ENCODE assay signal across 24 cellular contexts in the genomic region with DNA sequence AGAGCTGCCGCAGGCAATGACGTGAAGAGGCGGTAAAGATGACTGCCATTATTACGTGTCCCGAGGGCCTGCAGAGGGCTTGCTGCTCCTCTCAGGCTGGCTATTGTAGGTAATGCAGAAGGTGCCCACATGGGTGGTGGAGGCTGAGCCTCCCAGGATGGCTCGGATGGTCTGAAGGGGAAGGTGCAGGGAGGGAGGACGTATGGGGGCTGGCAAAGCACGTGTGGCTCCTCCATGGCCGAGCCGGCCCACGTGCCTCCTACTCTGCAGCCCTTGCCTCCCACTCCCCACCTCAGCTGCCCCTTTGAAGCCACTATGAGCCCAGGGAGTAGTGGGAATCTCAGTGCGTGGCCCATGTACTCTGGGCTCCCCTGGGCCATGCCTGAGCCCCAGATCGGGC. TPM values are rescaled to one million over a fixed set of nuclear protein-coding genes. Genes with fewer than 3 reads are reported as not detected.
DNase-seq lines count a peak whose midpoint lies in the region; ATAC-seq, FAIRE-seq and TF ChIP-seq lines count a peak whose summit lies in the region.
"Had no signal": no experiment of that assay in that cellular context is flagged by ENCODE, and none has a peak within 500 bp of the region (broad histone marks: within the 10 kb centered on the region; RNA-seq: fewer than 3 reads in every experiment).

No MANE protein-coding gene starts in this region.

- WGBS in mesendoderm (ENCODE audit: extremely low coverage, insufficient coverage, low lambda C conversion rate): no CpG with 5 or more reads among the region's 13 CpGs

- H3K9ac ChIP-seq in kidney (ENCODE audit: low read length in 2 of 2) (no peak overlapping the region), mesendoderm (ENCODE audit: low read length) (no peak overlapping the region)
- H3K9ac ChIP-seq: BLaER1 treated with 17β-estradiol and CSF1 and Interleukin-3, amounts not matched to agents 10 nM and 100 nM had no signal

- H3K4me1 Mint-ChIP-seq in activated naive CD4-positive, alpha-beta T cell treated with anti-CD3 and anti-CD28 coated beads, Interleukin-2, amount 50 U/mL, for 24 hours: peaks cover 30% of the 10 kb centered on the region
- peaks cover 35% of the 10 kb centered on the region for H3K4me1 Mint-ChIP-seq in CD4-positive, alpha-beta T cell (ENCODE audit: low read depth)
- peaks cover 50% of the 10 kb centered on the region for H3K4me1 Mint-ChIP-seq in nephron progenitor cell

- H3K56ac ChIP-seq in mesendoderm (ENCODE audit: low read length): no peak overlapping the region

- H2BK120ac ChIP-seq in mesendoderm (ENCODE audit: low read depth, low read length): no peak overlapping the region

- no peak for DNase-seq in activated naive CD4-positive, alpha-beta T cell treated with Interleukin-2 at 50 U/mL for 16 hours
- no peak for DNase-seq in CD4-positive, alpha-beta T cell
- DNase-seq in kidney (peak; percentile 62), nephron progenitor cell (no peak), mesendoderm (no peak), glomerular visceral epithelial cell (ENCODE audit: extremely low spot score) (no peak)
- DNase-seq: 8988T; ACHN; AML-193; BE2C; Caco-2; CD8-positive, alpha-beta T cell; DMS153; DND-41; GOT3 had no signal

- H4K5ac ChIP-seq in mesendoderm (ENCODE audit: low read length): no peak overlapping the region

- H3K27ac ChIP-seq in CD4-positive, alpha-beta T cell (ENCODE audit: low read depth, low read length): no peak overlapping the region
- H3K27ac ChIP-seq in kidney (ENCODE audit: low read depth in 2 of 2, low read length in 2 of 2) (no peak overlapping the region), mesendoderm (ENCODE audit: low read depth, low read length) (no peak overlapping the region)
- H3K27ac ChIP-seq: A549; BLaER1 treated with 17β-estradiol and CSF1 and Interleukin-3, amounts not matched to agents 10 nM and 100 nM had no signal

- CTCF ChIA-PET in CD4-positive, alpha-beta T cell (lab: Charles Lee): no interaction called here

- peaks cover 2% of the 10 kb centered on the region for H3K36me3 Mint-ChIP-seq in activated naive CD4-positive, alpha-beta T cell treated with anti-CD3 and anti-CD28 coated beads, Interleukin-2, amount 50 U/mL, for 24 hours
- H3K36me3 Mint-ChIP-seq in CD4-positive, alpha-beta T cell (ENCODE audit: low read depth): peaks cover 10% of the 10 kb centered on the region
- H3K36me3 Mint-ChIP-seq in nephron progenitor cell (ENCODE audit: low read depth): peaks cover 31% of the 10 kb centered on the region
- H3K36me3 Mint-ChIP-seq: CD14-positive monocyte; CD8-positive, alpha-beta T cell had no signal

- no peak overlapping the region for H2AK5ac ChIP-seq in mesendoderm (ENCODE audit: low read length)

- no peak overlapping the region for H3K4me2 ChIP-seq in mesendoderm (ENCODE audit: low read length)
- H3K4me2 ChIP-seq: A549; BLaER1 treated with 17β-estradiol and CSF1 and Interleukin-3, amounts not matched to agents 10 nM and 100 nM had no signal

- no peaks in the 10 kb centered on the region for H3K9me3 ChIP-seq in CD4-positive, alpha-beta T cell (ENCODE audit: control insufficient read depth, low read length)
- H3K9me3 ChIP-seq in kidney (ENCODE audit: control insufficient read depth in 1 of 2, low read length in 2 of 2): no peaks in the 10 kb centered on the region
- H3K9me3 ChIP-seq: A549, BE2C, HAP-1 had no signal

- H3K4me1 ChIP-seq in kidney (ENCODE audit: control insufficient read depth in 1 of 2, insufficient read depth in 1 of 2, low read depth in 1 of 2, low read length in 2 of 2) (peaks cover 3 to 5% of the 10 kb centered on the region in 2 donors), mesendoderm (ENCODE audit: control insufficient read depth, low read depth, low read length) (peaks cover 3% of the 10 kb centered on the region)
- H3K4me1 ChIP-seq: Caco-2, HAP-1 had no signal

- H3K36me3 ChIP-seq in kidney (ENCODE audit: control insufficient read depth in 1 of 2, insufficient read depth in 2 of 2, low read length in 2 of 2) (no peaks in the 10 kb centered on the region), mesendoderm (ENCODE audit: control insufficient read depth, insufficient read depth, low read length) (no peaks in the 10 kb centered on the region)
- H3K36me3 ChIP-seq: BE2C; BLaER1 treated with 17β-estradiol and CSF1 and Interleukin-3, amounts not matched to agents 10 nM and 100 nM; HAP-1 had no signal

- H3K4me3 Mint-ChIP-seq in activated naive CD4-positive, alpha-beta T cell treated with anti-CD3 and anti-CD28 coated beads, Interleukin-2, amount 50 U/mL, for 24 hours: no peak overlapping the region
- no peak overlapping the region for H3K4me3 Mint-ChIP-seq in CD4-positive, alpha-beta T cell
- no peak overlapping the region for H3K4me3 Mint-ChIP-seq in nephron progenitor cell
- H3K4me3 Mint-ChIP-seq: CD14-positive monocyte; CD8-positive, alpha-beta T cell had no signal

- intact Hi-C loops in CD4-positive, alpha-beta T cell (cut with DNase I, micrococcal nuclease): no loop called here
- intact Hi-C loops in kidney (cut with DNase I): no loop called here

- no peaks in the 10 kb centered on the region for H3K27me3 Mint-ChIP-seq in activated naive CD4-positive, alpha-beta T cell treated with anti-CD3 and anti-CD28 coated beads, Interleukin-2, amount 50 U/mL, for 24 hours
- no peaks in the 10 kb centered on the region for H3K27me3 Mint-ChIP-seq in CD4-positive, alpha-beta T cell
- no peaks in the 10 kb centered on the region for H3K27me3 Mint-ChIP-seq in nephron progenitor cell (ENCODE audit: low read depth, poor library complexity)

- H2BK15ac ChIP-seq in mesendoderm (replicated peaks; ENCODE audit: low read depth): no peak overlapping the region

- no peak overlapping the region for H3K23ac ChIP-seq in mesendoderm (ENCODE audit: low read length)

- H3K4ac ChIP-seq in mesendoderm (ENCODE audit: low read depth, low read length): no peak overlapping the region

- H3K18ac ChIP-seq in mesendoderm (ENCODE audit: low read length): no peak overlapping the region

- no peaks in the 10 kb centered on the region for H3K9me3 Mint-ChIP-seq in activated naive CD4-positive, alpha-beta T cell treated with anti-CD3 and anti-CD28 coated beads, Interleukin-2, amount 50 U/mL, for 24 hours
- no peaks in the 10 kb centered on the region for H3K9me3 Mint-ChIP-seq in CD4-positive, alpha-beta T cell
- peaks cover 10% of the 10 kb centered on the region for H3K9me3 Mint-ChIP-seq in nephron progenitor cell
- H3K9me3 Mint-ChIP-seq: CD14-positive monocyte; CD8-positive, alpha-beta T cell had no signal

- H3K79me2 ChIP-seq in mesendoderm (ENCODE audit: control insufficient read depth, insufficient read depth, low read length): no peaks in the 10 kb centered on the region

- no peak overlapping the region for H4K8ac ChIP-seq in mesendoderm (ENCODE audit: low read depth, low read length)

- H3K4me3 ChIP-seq in kidney (ENCODE audit: low read length in 2 of 2) (no peak overlapping the region), mesendoderm (ENCODE audit: low read length) (no peak overlapping the region)
- H3K4me3 ChIP-seq: A549; BLaER1 treated with 17β-estradiol and CSF1 and Interleukin-3, amounts not matched to agents 10 nM and 100 nM; HAP-1 had no signal

- no peaks in the 10 kb centered on the region for H3K79me1 ChIP-seq in mesendoderm (ENCODE audit: low read length)

- H2BK5ac ChIP-seq in mesendoderm (ENCODE audit: low read length): no peak overlapping the region

- POLR2A ChIA-PET in CD4-positive, alpha-beta T cell (lab: Charles Lee): no interaction called here

- TF ChIP-seq CTCF in CD4-positive, alpha-beta T cell (IDR thresholded peaks at IDR 0.05): no peak
- TF ChIP-seq CTCF in kidney (IDR thresholded peaks at IDR 0.05; ENCODE audit: borderline replicate concordance, extremely low read depth, insufficient read depth): no peak
- no peak for TF ChIP-seq CTCF in nephron progenitor cell (IDR thresholded peaks at IDR 0.05)

- FAIRE-seq in kidney (lab: Jason Lieb, UNC): no peak
- FAIRE-seq: A549, G401.6, GM12892, H54 had no signal

- ATAC-seq in CD4-positive, alpha-beta T cell (ENCODE audit: poor library complexity): no peak
- no peak for ATAC-seq in HG03108 (IDR thresholded peaks at IDR 0.05; ENCODE audit: unreplicated experiment)
- ATAC-seq: A549; CD8-positive, alpha-beta T cell had no signal

- H3K27ac Mint-ChIP-seq in activated naive CD4-positive, alpha-beta T cell treated with anti-CD3 and anti-CD28 coated beads, Interleukin-2, amount 50 U/mL, for 24 hours: peak overlapping the region; percentile 14
- peak overlapping the region; percentile 49 for H3K27ac Mint-ChIP-seq in CD4-positive, alpha-beta T cell
- peak overlapping the region; percentile 67 for H3K27ac Mint-ChIP-seq in nephron progenitor cell
- H3K27ac Mint-ChIP-seq: CD14-positive monocyte; CD8-positive, alpha-beta T cell had no signal

- no peaks in the 10 kb centered on the region for H3K27me3 ChIP-seq in CD4-positive, alpha-beta T cell (ENCODE audit: control insufficient read depth, insufficient read depth, low read length)
- no peaks in the 10 kb centered on the region for H3K27me3 ChIP-seq in mesendoderm (ENCODE audit: insufficient read depth, low read length, poor library complexity)
- H3K27me3 ChIP-seq: BE2C; BLaER1 treated with 17β-estradiol and CSF1 and Interleukin-3, amounts not matched to agents 10 nM and 100 nM had no signal

RNA-seq across cellular contexts. Expression of gene EDAR, which starts 48.9 kb away (rescaled TPM):
- 10 to 100 TPM in 1 of 2 experiments, 1 to 10 TPM in 1; 9.4 to 10.3 TPM for total RNA-seq in CD4-positive, alpha-beta T cell
- 3.1 TPM for total RNA-seq in kidney
- polyA plus RNA-seq in kidney (ENCODE audit: insufficient read depth, low read depth, low replicate concordance): 0.17 TPM
- 0.17 TPM for polyA plus RNA-seq in mesendoderm (2013, experiment 1 of 2)
- 0.10 TPM for polyA plus RNA-seq in mesendoderm (2013, experiment 2 of 2)
- polyA plus RNA-seq: CD14-positive monocyte had no signal

Comparison
In these comparisons a context has a peak if more than half of its experiments do, and no peak if none do; other contexts are left out.
1. H3K27ac Mint-ChIP-seq: peak in every context shown above with its lines; median percentile 67 in nephron progenitor cell; 49 in CD4-positive, alpha-beta T cell; 14 in activated naive CD4-positive, alpha-beta T cell treated with anti-CD3 and anti-CD28 coated beads, Interleukin-2, amount 50 U/mL, for 24 hours.